ENCODE assay signal across 21 cellular contexts in the genomic region with DNA sequence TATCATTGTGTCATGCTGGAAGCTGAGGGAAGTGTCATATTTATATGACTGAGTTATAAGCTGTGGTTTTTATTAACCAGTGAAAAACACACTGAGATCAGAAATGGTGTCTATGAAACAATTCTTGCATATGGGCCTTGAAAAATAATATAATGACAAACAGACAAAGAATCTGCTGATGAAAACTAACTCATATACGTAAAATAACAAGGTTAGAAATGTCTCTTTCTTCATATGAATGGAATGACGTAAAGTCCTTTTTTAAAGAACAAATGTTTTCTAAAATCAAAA. TPM values are rescaled to one million over a fixed set of nuclear protein-coding genes. Genes with fewer than 3 reads are reported as not detected.
"Had no signal": no experiment of that assay in that cellular context is flagged by ENCODE, and none has a peak within 500 bp of the region (broad histone marks: within the 10 kb centered on the region; RNA-seq: fewer than 3 reads in every experiment).

No MANE protein-coding gene starts in this region.

- H3K4me1 ChIP-seq: breast epithelium had no signal

- H3K9me3 Mint-ChIP-seq: activated CD4-positive, alpha-beta T cell treated with anti-CD3 and anti-CD28 coated beads, Interleukin-2, amount 10 ng/mL, durations not matched to agents 24 days and 14 days; activated naive CD8-positive, alpha-beta T cell treated with anti-CD3 and anti-CD28 coated beads for 36 hours; T-helper 1 cell treated with Interleukin-12 subunit alpha and Interleukin-12 subunit beta and Interleukin-4 antibody, amounts not matched to agents 30 μg/mL and 1 μg/mL, for 36 hours had no signal

- H3K36me3 Mint-ChIP-seq: activated naive CD8-positive, alpha-beta T cell treated with anti-CD3 and anti-CD28 coated beads for 36 hours had no signal

- H3K27me3 Mint-ChIP-seq: activated CD4-positive, alpha-beta T cell treated with anti-CD3 and anti-CD28 coated beads, Interleukin-2, amount 10 ng/mL, durations not matched to agents 24 days and 14 days had no signal

- H3K4me3 Mint-ChIP-seq: activated CD4-positive, alpha-beta T cell treated with anti-CD3 and anti-CD28 coated beads, Interleukin-2, amount 10 ng/mL, durations not matched to agents 24 days and 14 days; activated naive CD8-positive, alpha-beta T cell treated with anti-CD3 and anti-CD28 coated beads for 36 hours; T-helper 1 cell treated with Interleukin-12 subunit alpha and Interleukin-12 subunit beta and Interleukin-4 antibody, amounts not matched to agents 30 μg/mL and 1 μg/mL, for 36 hours had no signal

- H3K27ac ChIP-seq: breast epithelium had no signal

- DNase-seq: activated CD4-positive, alpha-beta T cell treated with anti-CD3 and anti-CD28 coated beads, Interleukin-2, amount 10 ng/mL, durations not matched to agents 24 days and 14 days; activated CD4-positive, alpha-beta T cell treated with anti-CD3 and anti-CD28 coated beads, Interleukin-2, amount 50 U/mL, for 48 hours; activated naive CD8-positive, alpha-beta T cell treated with anti-CD3 and anti-CD28 coated beads for 36 hours; activated T-cell treated with anti-CD3 and anti-CD28 coated beads for 4 hours; anterior cingulate cortex; caudate nucleus; MG63; NCI-H1105; NCI-H1436; NCI-H1694 treated with DMSO at 0.1 percent for 48 hours; NCI-H2029 treated with DMSO at 0.1 percent for 48 hours; NCI-H510A treated with DMSO at 0.1 percent for 48 hours; NCI-H69; NK-92 treated with Interleukin-12 subunit alpha and Interleukin-12 subunit beta, amount 100 ng/mL, for 24 hours; OCI-M1; RPMI8226 had no signal

- H3K36me3 ChIP-seq: breast epithelium, MG63 had no signal

- H3K27me3 ChIP-seq: breast epithelium, MG63 had no signal

- H3K27ac Mint-ChIP-seq: activated CD4-positive, alpha-beta T cell treated with anti-CD3 and anti-CD28 coated beads, Interleukin-2, amount 10 ng/mL, durations not matched to agents 24 days and 14 days; T-helper 1 cell treated with Interleukin-12 subunit alpha and Interleukin-12 subunit beta and Interleukin-4 antibody, amounts not matched to agents 30 μg/mL and 1 μg/mL, for 36 hours had no signal

- H3K4me3 ChIP-seq: breast epithelium, MG63 had no signal

- H3K9me3 ChIP-seq: breast epithelium, MG63 had no signal

- ATAC-seq: activated CD4-positive, CD25-positive, alpha-beta regulatory T cell treated with anti-CD3 and anti-CD28 coated beads, Interleukin-2, amount 50 U/mL, for 24 hours; Panc1; Right ventricle myocardium inferior had no signal

RNA-seq across cellular contexts. Expression of gene PHF21B, which starts 48.8 kb away (rescaled TPM):
- total RNA-seq: Right ventricle myocardium inferior had no signal
